ENCODE assay signal across 8 cellular contexts in the genomic region with DNA sequence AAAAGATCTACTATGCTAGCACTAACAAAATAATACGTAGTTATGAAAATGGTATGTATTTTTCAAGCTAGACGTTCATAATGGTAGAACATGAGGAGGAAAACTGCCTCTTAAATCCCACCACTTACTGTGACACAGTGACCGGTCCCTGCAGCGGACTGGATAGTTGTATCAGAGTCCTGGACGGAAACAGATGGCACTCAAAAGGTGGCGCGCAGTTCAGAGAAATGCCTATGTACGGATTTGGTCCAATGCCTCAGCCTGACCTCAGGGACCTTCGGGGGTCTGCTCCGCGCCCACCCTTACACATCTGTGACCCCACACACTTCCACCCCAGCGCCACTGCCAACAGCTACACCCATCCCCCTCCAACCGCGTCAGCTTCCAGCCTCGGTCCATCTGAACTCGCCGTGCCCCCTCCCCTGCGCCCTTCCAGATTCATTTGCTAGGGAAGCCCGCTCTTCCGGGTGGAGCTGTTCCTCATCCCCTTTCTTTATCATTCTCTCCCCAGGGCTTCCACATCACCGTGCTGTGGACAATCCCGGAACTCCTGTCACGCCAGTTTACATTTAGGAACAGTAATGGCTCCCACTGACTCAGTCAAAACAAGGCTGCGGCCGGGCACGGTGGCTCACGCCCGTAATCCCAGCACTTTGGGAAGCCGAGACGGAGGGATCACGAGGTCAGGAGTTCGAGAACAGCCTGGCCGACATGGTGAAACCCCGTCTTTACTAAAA. TPM values are rescaled to one million over a fixed set of nuclear protein-coding genes. Genes with fewer than 3 reads are reported as not detected.
DNase-seq lines count a peak whose midpoint lies in the region; ATAC-seq and TF ChIP-seq lines count a peak whose summit lies in the region.

No MANE protein-coding gene starts in this region.

- H4K5ac ChIP-seq in mesendoderm (ENCODE audit: low read length), result no peak overlapping the region

- H2BK15ac ChIP-seq in mesendoderm (replicated peaks; ENCODE audit: low read depth), result no peak overlapping the region

- intact Hi-C loops in activated CD4-positive, alpha-beta T cell treated with anti-CD3 and anti-CD28 coated beads for 36 hours (cut with DNase I, micrococcal nuclease), result loop anchor here in 1 of 2 experiments (2.0 to 5.0 kb wide), 3 partner anchors 247 to 1864 kb away; partner anchors contain the start of genes KMT5C, RPS9 and ZSCAN5A

- H3K9me3 Mint-ChIP-seq in activated CD4-positive, alpha-beta T cell treated with anti-CD3 and anti-CD28 coated beads for 36 hours (ENCODE audit: low read depth), result no peaks in the 10 kb centered on the region
- no peaks in the 10 kb centered on the region for H3K9me3 Mint-ChIP-seq in activated CD4-positive, alpha-beta T cell treated with anti-CD3 and anti-CD28 coated beads, Interleukin-2, amount 10 ng/mL, durations not matched to agents 7 days and 5 days
- no peaks in the 10 kb centered on the region for H3K9me3 Mint-ChIP-seq in endothelial cell (ENCODE audit: unreplicated experiment)

- H3K23ac ChIP-seq in mesendoderm (ENCODE audit: low read length), result no peak overlapping the region

- peaks cover 51% of the 10 kb centered on the region for H4K20me1 ChIP-seq in Loucy (ENCODE audit: insufficient read depth, low read length, poor library complexity, severe bottlenecking)

- no CpG with 5 or more reads among the region's 34 CpGs for WGBS in mesendoderm (ENCODE audit: extremely low coverage, insufficient coverage, low lambda C conversion rate)

- H3K9ac ChIP-seq in Loucy (ENCODE audit: low read depth, low read length, poor library complexity, severe bottlenecking) (peak overlapping the region; percentile 90), mesendoderm (ENCODE audit: low read length) (peak overlapping the region; percentile 96)

- H3K18ac ChIP-seq in mesendoderm (ENCODE audit: low read length), result no peak overlapping the region

- no peaks in the 10 kb centered on the region for H3K9me2 ChIP-seq in Loucy (replicated peaks; ENCODE audit: low read depth, low read length)

- no peak overlapping the region for H2AK5ac ChIP-seq in mesendoderm (ENCODE audit: low read length)

- peak overlapping the region; percentile 47 for H3K4ac ChIP-seq in mesendoderm (ENCODE audit: low read depth, low read length)

- H3K4me2 ChIP-seq in Loucy (ENCODE audit: low read depth, low read length, poor library complexity, severe bottlenecking), result peak overlapping the region; percentile 77
- H3K4me2 ChIP-seq in mesendoderm (ENCODE audit: low read length), result peak overlapping the region; percentile 94

- peak overlapping the region; percentile 89 for H2AFZ ChIP-seq in Loucy (ENCODE audit: low read length)

- H3K79me2 ChIP-seq in Loucy (ENCODE audit: insufficient read depth, low read length) (peaks cover 66% of the 10 kb centered on the region), mesendoderm (ENCODE audit: control insufficient read depth, insufficient read depth, low read length) (peaks cover 42% of the 10 kb centered on the region)

- peaks cover 47% of the 10 kb centered on the region for H3K36me3 Mint-ChIP-seq in activated CD4-positive, alpha-beta T cell treated with anti-CD3 and anti-CD28 coated beads for 36 hours (ENCODE audit: low read depth)
- peaks cover 53% of the 10 kb centered on the region for H3K36me3 Mint-ChIP-seq in activated CD4-positive, alpha-beta T cell treated with anti-CD3 and anti-CD28 coated beads, Interleukin-2, amount 10 ng/mL, durations not matched to agents 7 days and 5 days (ENCODE audit: low read depth)
- peaks cover 32% of the 10 kb centered on the region for H3K36me3 Mint-ChIP-seq in endothelial cell (ENCODE audit: low read depth, unreplicated experiment)

- peak; percentile 37 for ATAC-seq in activated CD4-positive, alpha-beta T cell treated with anti-CD3 and anti-CD28 coated beads for 36 hours
- ATAC-seq in stimulated activated naive CD8-positive, alpha-beta T cell treated with anti-CD3 and anti-CD28 coated beads, Interleukin-15, Interleukin-2, amounts not matched to agents 100 U/mL and 50 U/mL, for 24 hours, result peak; percentile 34

- POLR2A ChIA-PET in activated CD4-positive, alpha-beta T cell treated with anti-CD3 and anti-CD28 coated beads for 36 hours (lab: Charles Lee), result interaction anchor here (0.7 to 2.1 kb wide), 9 partner anchors 11 to 1550 kb away, joined by 3 to 18 read pairs (median 4); partner anchors contain the start of gene LENG9
- POLR2A ChIA-PET in activated CD4-positive, alpha-beta T cell treated with anti-CD3 and anti-CD28 coated beads, Interleukin-2, amount 10 ng/mL, durations not matched to agents 7 days and 5 days (lab: Charles Lee), result interaction anchor here (0.6 to 1.3 kb wide), 5 partner anchors 10 to 211 kb away, joined by 3 to 12 read pairs (median 4); partner anchors contain the start of gene LENG9

- H3K4me1 ChIP-seq in Loucy (ENCODE audit: insufficient read depth, low read length, poor library complexity, severe bottlenecking), result peaks cover 35% of the 10 kb centered on the region
- no peaks in the 10 kb centered on the region for H3K4me1 ChIP-seq in mesendoderm (ENCODE audit: control insufficient read depth, low read depth, low read length)

- no peaks in the 10 kb centered on the region for H3K9me3 ChIP-seq in Loucy (ENCODE audit: insufficient read depth, low read depth, low read length)

- no peaks in the 10 kb centered on the region for H3F3A ChIP-seq in Loucy (ENCODE audit: low read depth)

- H2BK5ac ChIP-seq in mesendoderm (ENCODE audit: low read length), result no peak overlapping the region

- TF ChIP-seq CTCF in Loucy (conservative IDR thresholded peaks at IDR 0.05; ENCODE audit: low read length) (no peak), endothelial cell (IDR thresholded peaks at IDR 0.05; ENCODE audit: unreplicated experiment) (no peak)

- H4K8ac ChIP-seq in mesendoderm (ENCODE audit: low read depth, low read length), result no peak overlapping the region

- peak overlapping the region; percentile 84 for H3K4me3 ChIP-seq in Loucy (ENCODE audit: low read length, poor library complexity, severe bottlenecking)
- peak overlapping the region; percentile 95 for H3K4me3 ChIP-seq in mesendoderm (ENCODE audit: low read length)

- peaks cover 36% of the 10 kb centered on the region for H3K4me1 Mint-ChIP-seq in activated CD4-positive, alpha-beta T cell treated with anti-CD3 and anti-CD28 coated beads for 36 hours
- peaks cover 44% of the 10 kb centered on the region for H3K4me1 Mint-ChIP-seq in activated CD4-positive, alpha-beta T cell treated with anti-CD3 and anti-CD28 coated beads, Interleukin-2, amount 10 ng/mL, durations not matched to agents 7 days and 5 days
- peaks cover 32% of the 10 kb centered on the region for H3K4me1 Mint-ChIP-seq in endothelial cell (ENCODE audit: unreplicated experiment)

- no peak overlapping the region for H2BK120ac ChIP-seq in mesendoderm (ENCODE audit: low read depth, low read length)

- no peaks in the 10 kb centered on the region for H3K27me3 ChIP-seq in Loucy (ENCODE audit: insufficient read depth, low read length, poor library complexity, severe bottlenecking)
- H3K27me3 ChIP-seq in mesendoderm (ENCODE audit: insufficient read depth, low read length, poor library complexity), result no peaks in the 10 kb centered on the region

- H3K56ac ChIP-seq in mesendoderm (ENCODE audit: low read length), result peak overlapping the region; percentile 96

- H3K27me3 Mint-ChIP-seq in activated CD4-positive, alpha-beta T cell treated with anti-CD3 and anti-CD28 coated beads for 36 hours, result no peaks in the 10 kb centered on the region
- no peaks in the 10 kb centered on the region for H3K27me3 Mint-ChIP-seq in activated CD4-positive, alpha-beta T cell treated with anti-CD3 and anti-CD28 coated beads, Interleukin-2, amount 10 ng/mL, durations not matched to agents 7 days and 5 days
- H3K27me3 Mint-ChIP-seq in endothelial cell (ENCODE audit: unreplicated experiment), result peaks cover 24% of the 10 kb centered on the region

- DNase-seq in activated CD4-positive, alpha-beta T cell treated with anti-CD3 and anti-CD28 coated beads for 36 hours, result peak; percentile 65
- no peak for DNase-seq in activated CD4-positive, alpha-beta T cell treated with anti-CD3 and anti-CD28 coated beads for 1 hour
- peak; percentile 34 for DNase-seq in activated CD4-positive, alpha-beta T cell treated with anti-CD3 and anti-CD28 coated beads, Interleukin-2, amount 10 ng/mL, durations not matched to agents 7 days and 5 days
- DNase-seq in endothelial cell (ENCODE audit: low spot score) (peak; percentile 70), mesendoderm (peak; percentile 82), GF-D8 (lab: John Stamatoyannopoulos, UW) (no peak)
- peak; percentile 57 for DNase-seq in stimulated activated naive CD8-positive, alpha-beta T cell treated with anti-CD3 and anti-CD28 coated beads, Interleukin-15, Interleukin-2, amounts not matched to agents 100 U/mL and 50 U/mL, for 24 hours

- peaks cover 16% of the 10 kb centered on the region; the same call in 1 of the 2 replicates for H3K36me3 ChIP-seq in Loucy (ENCODE audit: insufficient read depth, low read length)
- peaks cover 14% of the 10 kb centered on the region for H3K36me3 ChIP-seq in mesendoderm (ENCODE audit: control insufficient read depth, insufficient read depth, low read length)

- peak overlapping the region; percentile 98 for H3K4me3 Mint-ChIP-seq in activated CD4-positive, alpha-beta T cell treated with anti-CD3 and anti-CD28 coated beads for 36 hours
- H3K4me3 Mint-ChIP-seq in activated CD4-positive, alpha-beta T cell treated with anti-CD3 and anti-CD28 coated beads, Interleukin-2, amount 10 ng/mL, durations not matched to agents 7 days and 5 days, result peak overlapping the region; percentile 95
- peak overlapping the region; percentile 99 for H3K4me3 Mint-ChIP-seq in endothelial cell (ENCODE audit: unreplicated experiment)

- peaks cover 23% of the 10 kb centered on the region for H3K79me1 ChIP-seq in mesendoderm (ENCODE audit: low read length)

- no peak overlapping the region for H3K27ac ChIP-seq in mesendoderm (ENCODE audit: low read depth, low read length)

- CTCF ChIA-PET in activated CD4-positive, alpha-beta T cell treated with anti-CD3 and anti-CD28 coated beads for 36 hours (lab: Charles Lee), result interaction anchor here (0.6 to 2.0 kb wide), 11 partner anchors 9 to 1028 kb away, joined by 3 to 10 read pairs (median 3); partner anchors contain the start of genes LENG9 and ZNF628
- CTCF ChIA-PET in activated CD4-positive, alpha-beta T cell treated with anti-CD3 and anti-CD28 coated beads, Interleukin-2, amount 10 ng/mL, durations not matched to agents 7 days and 5 days (lab: Charles Lee), result interaction anchor here (0.6 to 1.2 kb wide), 6 partner anchors 8 to 1254 kb away, joined by 3 to 9 read pairs (median 3); partner anchors contain the start of gene MBOAT7

- peak overlapping the region; percentile 98 for H3K27ac Mint-ChIP-seq in activated CD4-positive, alpha-beta T cell treated with anti-CD3 and anti-CD28 coated beads for 36 hours
- H3K27ac Mint-ChIP-seq in activated CD4-positive, alpha-beta T cell treated with anti-CD3 and anti-CD28 coated beads, Interleukin-2, amount 10 ng/mL, durations not matched to agents 7 days and 5 days, result peak overlapping the region; percentile 99
- peak overlapping the region; percentile 99 for H3K27ac Mint-ChIP-seq in endothelial cell (ENCODE audit: unreplicated experiment)

RNA-seq across cellular contexts. Expression of gene LENG8, which starts 0.8 kb away (rescaled TPM):
- total RNA-seq in activated CD4-positive, alpha-beta T cell treated with anti-CD3 and anti-CD28 coated beads for 36 hours, result 100 to 1,000 TPM; 156 to 221 TPM
- total RNA-seq in activated CD4-positive, alpha-beta T cell treated with anti-CD3 and anti-CD28 coated beads, Interleukin-2, amount 10 ng/mL, durations not matched to agents 7 days and 5 days, result 100 to 1,000 TPM; 245 to 248 TPM
- total RNA-seq in endothelial cell (ENCODE audit: unreplicated experiment), result 162 TPM
- 54.1 TPM for polyA plus RNA-seq in mesendoderm (2013, experiment 1 of 2)
- polyA plus RNA-seq in mesendoderm (2013, experiment 2 of 2), result 54.1 TPM

RNA-seq across cellular contexts. Expression of gene LENG9, which starts 15.4 kb away (rescaled TPM):
- 1 to 10 TPM; 5.0 to 5.1 TPM for total RNA-seq in activated CD4-positive, alpha-beta T cell treated with anti-CD3 and anti-CD28 coated beads for 36 hours
- total RNA-seq in activated CD4-positive, alpha-beta T cell treated with anti-CD3 and anti-CD28 coated beads, Interleukin-2, amount 10 ng/mL, durations not matched to agents 7 days and 5 days, result 1 to 10 TPM; 3.8 to 5.4 TPM
- 3.4 TPM for total RNA-seq in endothelial cell (ENCODE audit: unreplicated experiment)
- 0.72 TPM for polyA plus RNA-seq in mesendoderm (2013, experiment 1 of 2)
- 0.88 TPM for polyA plus RNA-seq in mesendoderm (2013, experiment 2 of 2)

RNA-seq across cellular contexts. Expression of gene CDC42EP5, which starts 24.9 kb away (rescaled TPM):
- under 1 TPM in 1 of 2 experiments, not detected in 1; 0.55 TPM for total RNA-seq in activated CD4-positive, alpha-beta T cell treated with anti-CD3 and anti-CD28 coated beads for 36 hours
- not detected for total RNA-seq in activated CD4-positive, alpha-beta T cell treated with anti-CD3 and anti-CD28 coated beads, Interleukin-2, amount 10 ng/mL, durations not matched to agents 7 days and 5 days
- 21.4 TPM for total RNA-seq in endothelial cell (ENCODE audit: unreplicated experiment)
- polyA plus RNA-seq in mesendoderm (2013, experiment 1 of 2), result 0.67 TPM
- polyA plus RNA-seq in mesendoderm (2013, experiment 2 of 2), result 1.9 TPM

RNA-seq across cellular contexts. Expression of gene TTYH1, which starts 32.9 kb away (rescaled TPM):
- total RNA-seq in activated CD4-positive, alpha-beta T cell treated with anti-CD3 and anti-CD28 coated beads for 36 hours, result under 1 TPM; 0.19 to 0.59 TPM
- total RNA-seq in activated CD4-positive, alpha-beta T cell treated with anti-CD3 and anti-CD28 coated beads, Interleukin-2, amount 10 ng/mL, durations not matched to agents 7 days and 5 days, result 1 to 10 TPM in 1 of 2 experiments, under 1 TPM in 1; 0.72 to 1.2 TPM
- 10.4 TPM for total RNA-seq in endothelial cell (ENCODE audit: unreplicated experiment)
- 3.2 TPM for polyA plus RNA-seq in mesendoderm (2013, experiment 1 of 2)
- 3.0 TPM for polyA plus RNA-seq in mesendoderm (2013, experiment 2 of 2)

RNA-seq across cellular contexts. Expression of gene LAIR2, which starts 54.4 kb away (rescaled TPM):
- 1 to 10 TPM; 3.7 to 5.1 TPM for total RNA-seq in activated CD4-positive, alpha-beta T cell treated with anti-CD3 and anti-CD28 coated beads for 36 hours
- total RNA-seq in activated CD4-positive, alpha-beta T cell treated with anti-CD3 and anti-CD28 coated beads, Interleukin-2, amount 10 ng/mL, durations not matched to agents 7 days and 5 days, result 1 to 10 TPM; 3.1 to 3.7 TPM
- total RNA-seq in endothelial cell (ENCODE audit: unreplicated experiment), result not detected
- polyA plus RNA-seq in mesendoderm (2013, experiment 1 of 2), result not detected
- polyA plus RNA-seq in mesendoderm (2013, experiment 2 of 2), result not detected

Comparison
In these comparisons a context has a peak if more than half of its experiments do, and no peak if none do; other contexts are left out.
1. DNase-seq: peak in activated CD4-positive, alpha-beta T cell treated with anti-CD3 and anti-CD28 coated beads for 36 hours (single experiment), activated CD4-positive, alpha-beta T cell treated with anti-CD3 and anti-CD28 coated beads, Interleukin-2, amount 10 ng/mL, durations not matched to agents 7 days and 5 days (single experiment), endothelial cell (single experiment), mesendoderm (single experiment) and stimulated activated naive CD8-positive, alpha-beta T cell treated with anti-CD3 and anti-CD28 coated beads, Interleukin-15, Interleukin-2, amounts not matched to agents 100 U/mL and 50 U/mL, for 24 hours (single experiment); none in activated CD4-positive, alpha-beta T cell treated with anti-CD3 and anti-CD28 coated beads for 1 hour (single experiment) and GF-D8 (single experiment).
2. RNA of gene CDC42EP5, which starts 24.9 kb away (total RNA-seq): 21.4 TPM in endothelial cell (single experiment); 0.55 TPM in activated CD4-positive, alpha-beta T cell treated with anti-CD3 and anti-CD28 coated beads for 36 hours and not detected in activated CD4-positive, alpha-beta T cell treated with anti-CD3 and anti-CD28 coated beads, Interleukin-2, amount 10 ng/mL, durations not matched to agents 7 days and 5 days; every median in the first group is over 10 times any median in the second.
3. Peak in every context shown above with its lines, with median percentiles within 50 percentile points of each other: H3K27ac Mint-ChIP-seq and H3K4me3 Mint-ChIP-seq.